In genomic region chr19:5951338-5951861, GRCh38 we compare ENCODE assay signal across 8 cellular contexts. TPM values are rescaled to one million over a fixed set of nuclear protein-coding genes. Genes with fewer than 3 reads are reported as not detected.
DNase-seq lines count a peak whose midpoint lies in the region; ATAC-seq and TF ChIP-seq lines count a peak whose summit lies in the region.

No MANE protein-coding gene starts in this region.

- H3K9me3 Mint-ChIP-seq in osteocyte (ENCODE audit: unreplicated experiment) = no peaks in the 10 kb centered on the region

- DNase-seq in GM13977 (ENCODE audit: low spot score) (peak; percentile 56), NOMO-1 treated with dmso at 0.1 percent for 144 hours (lab: John Stamatoyannopoulos, UW; ENCODE audit: unreplicated experiment) (peak; percentile 6), germinal center (ENCODE audit: low spot score) (peak; percentile 82), osteocyte (ENCODE audit: extremely low spot score, unreplicated experiment) (no peak), SK-N-DZ (ENCODE audit: low spot score) (no peak), hepatic stellate cell (ENCODE audit: low spot score) (no peak)

- no peaks in the 10 kb centered on the region for H3K27me3 Mint-ChIP-seq in osteocyte (ENCODE audit: unreplicated experiment)

- in situ Hi-C loops in GM13977 (cut with MboI; ENCODE audit: low pct_unique_long_range_greater_than_20kb, low sequenced_read_pairs, unreplicated experiment) = no loop called here

- H3K36me3 Mint-ChIP-seq in osteocyte (ENCODE audit: unreplicated experiment) = peaks cover 10% of the 10 kb centered on the region

- TF ChIP-seq CTCF in GM13977 (IDR thresholded peaks at IDR 0.05; ENCODE audit: extremely low read depth, insufficient read depth, missing control alignments) = no peak
- no peak for TF ChIP-seq CTCF in osteocyte (IDR thresholded peaks at IDR 0.05)

- no peak overlapping the region for H3K4me3 Mint-ChIP-seq in osteocyte (ENCODE audit: unreplicated experiment)

- H3K27ac Mint-ChIP-seq in osteocyte (ENCODE audit: unreplicated experiment) = peak overlapping the region; percentile 39

- ATAC-seq in HG02973 (IDR thresholded peaks at IDR 0.05; ENCODE audit: unreplicated experiment) = no peak
- no peak for ATAC-seq in GM18519 (IDR thresholded peaks at IDR 0.05; ENCODE audit: low FRiP score, unreplicated experiment)

- peaks cover 75% of the 10 kb centered on the region for H3K4me1 Mint-ChIP-seq in osteocyte (ENCODE audit: unreplicated experiment)

RNA-seq across cellular contexts. Expression of gene RANBP3, which starts 26.5 kb away (rescaled TPM):
- total RNA-seq in osteocyte = 74.9 and 81.9 TPM in 2 replicates
- 71.9 and 78.2 TPM in 2 replicates for polyA plus RNA-seq in SK-N-DZ (2014; cell fraction: cytosol; rRNA removed)
- 54.0 and 151 TPM in 2 replicates for polyA plus RNA-seq in SK-N-DZ (2014; cell fraction: nucleus; rRNA removed)

RNA-seq across cellular contexts. Expression of gene CAPS, which starts 37.3 kb away (rescaled TPM):
- total RNA-seq in osteocyte = 14.4 and 15.6 TPM in 2 replicates
- 3.6 and 5.1 TPM in 2 replicates for polyA plus RNA-seq in SK-N-DZ (2014; cell fraction: cytosol; rRNA removed)
- 8.0 and 11.3 TPM in 2 replicates for polyA plus RNA-seq in SK-N-DZ (2014; cell fraction: nucleus; rRNA removed)

RNA-seq across cellular contexts. Expression of gene VMAC, which starts 46.7 kb away (rescaled TPM):
- 10.0 and 10.7 TPM in 2 replicates for total RNA-seq in osteocyte
- 5.0 and 5.5 TPM in 2 replicates for polyA plus RNA-seq in SK-N-DZ (2014; cell fraction: cytosol; rRNA removed)
- polyA plus RNA-seq in SK-N-DZ (2014; cell fraction: nucleus; rRNA removed) = 5.8 and 11.0 TPM in 2 replicates

RNA-seq across cellular contexts. Expression of gene NDUFA11, which starts 47.8 kb away (rescaled TPM):
- 253 and 259 TPM in 2 replicates for total RNA-seq in osteocyte
- 265 and 332 TPM in 2 replicates for polyA plus RNA-seq in SK-N-DZ (2014; cell fraction: cytosol; rRNA removed)
- 175 and 232 TPM in 2 replicates for polyA plus RNA-seq in SK-N-DZ (2014; cell fraction: nucleus; rRNA removed)

Comparison
In these comparisons a context has a peak if more than half of its experiments do, and no peak if none do; other contexts are left out.
1. DNase-seq: peak in GM13977 (single experiment), NOMO-1 treated with dmso at 0.1 percent for 144 hours (single experiment) and germinal center (single experiment); none in osteocyte (single experiment), SK-N-DZ (single experiment) and hepatic stellate cell (single experiment).